ENCODE assay signal across 19 cellular contexts in the genomic region with DNA sequence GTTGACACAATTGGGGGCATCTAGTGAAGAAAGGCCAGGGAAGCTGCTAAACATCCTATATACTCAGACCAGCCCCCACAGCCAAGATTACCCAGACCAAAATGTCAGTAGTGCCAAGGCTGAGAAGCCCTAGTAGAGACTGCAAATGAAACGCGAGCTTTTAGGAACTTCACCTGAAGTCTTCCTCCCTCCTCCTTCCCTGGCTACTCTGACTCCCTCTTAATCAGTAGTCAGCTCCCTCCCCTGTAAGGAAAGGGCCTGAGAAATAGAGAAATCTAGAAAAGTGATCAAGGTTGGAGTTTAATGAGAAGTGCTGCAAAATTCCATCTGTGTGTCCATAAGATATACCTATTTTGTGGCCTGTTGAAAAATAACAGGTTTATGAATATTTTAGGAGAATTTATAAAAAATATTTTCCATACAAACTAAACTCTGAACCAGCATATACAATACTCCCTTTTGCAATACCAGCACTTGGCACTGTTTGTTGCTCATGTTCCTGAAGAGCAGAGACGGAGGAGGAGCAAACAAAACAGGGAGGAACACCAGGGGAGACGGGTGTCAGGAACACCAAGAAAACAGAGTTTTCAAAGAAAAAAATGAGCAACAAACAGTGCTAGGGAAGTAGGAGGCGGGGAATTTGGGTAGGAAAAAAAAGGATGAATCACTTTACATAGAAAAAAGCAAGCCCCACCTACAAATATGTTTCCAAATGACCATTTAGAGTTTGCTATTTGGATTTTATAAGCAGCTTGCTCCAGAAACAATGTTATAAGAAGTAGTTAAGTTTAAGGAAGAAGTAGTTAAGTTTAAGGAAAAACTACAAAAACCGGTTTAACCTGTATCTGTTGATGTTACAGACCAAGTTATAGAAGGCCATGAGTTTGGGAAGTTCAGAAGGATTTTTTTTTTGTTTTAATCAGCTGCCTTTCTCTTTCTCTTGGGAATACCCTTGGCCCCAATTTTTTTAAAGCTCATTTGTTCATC.
DNase-seq lines count a peak whose midpoint lies in the region; ATAC-seq, FAIRE-seq and TF ChIP-seq lines count a peak whose summit lies in the region.
"Had no signal": no experiment of that assay in that cellular context is flagged by ENCODE, and none has a peak within 500 bp of the region (broad histone marks: within the 10 kb centered on the region; RNA-seq: fewer than 3 reads in every experiment).

No MANE protein-coding gene starts in this region.

- in situ Hi-C loops in T47D (cut with HindIII; ENCODE audit: low pct_unique_long_range_greater_than_20kb, low sequenced_read_pairs), result no loop called here

- no peak for ATAC-seq in HG03460 (IDR thresholded peaks at IDR 0.05; ENCODE audit: unreplicated experiment)
- ATAC-seq: activated CD4-positive, alpha-beta T cell treated with anti-CD3 and anti-CD28 coated beads for 36 hours; effector memory CD8-positive, alpha-beta T cell; stimulated activated naive B cell treated with anti-CD40 and anti-IgM and Interleukin-4, amounts not matched to agents 10 μg/mL and 1 μg/mL and 100 μg/mL, for 72 hours had no signal

- FAIRE-seq in GM12891 (lab: Jason Lieb, UNC), result no peak

- TF ChIP-seq POLR2A in GM12891 (IDR thresholded peaks at IDR 0.05; ENCODE audit: low read depth, low read length), result no peak

- DNase-seq in SIG-M5 treated with dmso at 0.1 percent for 504 hours (lab: John Stamatoyannopoulos, UW; ENCODE audit: unreplicated experiment) (peak; percentile 29), SIG-M5 (lab: John Stamatoyannopoulos, UW) (no peak), T47D (ENCODE audit: low read depth in 1 of 2, low spot score in 1 of 2) (peak; percentile 14 to 58), iPS-NIHi7 (ENCODE audit: extremely low spot score) (peak; percentile 38), GM12891 (ENCODE audit: insufficient read length, low spot score) (no peak), SHP77 (lab: John Stamatoyannopoulos, UW) (no peak), dermis blood vessel endothelial cell (no peak)
- DNase-seq: 8988T; activated CD4-positive, alpha-beta T cell treated with anti-CD3 and anti-CD28 coated beads for 36 hours; activated effector memory CD4-positive, alpha-beta T cell treated with Interleukin-2 at 50 U/mL for 16 hours; amygdala; cerebellar nuclear complex; effector memory CD8-positive, alpha-beta T cell; hippocampal formation; NCI-H1048; NCI-H526 treated with DMSO at 0.1 percent for 48 hours; stimulated activated naive B cell treated with anti-CD40 and anti-IgM and Interleukin-4, amounts not matched to agents 10 μg/mL and 1 μg/mL and 100 μg/mL, for 72 hours; T-helper 9 cell had no signal

TF ChIP-seq in GM12891, 5 proteins besides CTCF, POLR2A, EP300 and RAD21:
- no peak for TF ChIP-seq PAX5 (IDR thresholded peaks at IDR 0.05; ENCODE audit: insufficient read depth, low read length, severe bottlenecking)
- no peak for TF ChIP-seq POLR2AphosphoS5 (IDR thresholded peaks at IDR 0.05; ENCODE audit: low read depth, low read length)
- no peak for TF ChIP-seq SPI1 (IDR thresholded peaks at IDR 0.05; ENCODE audit: low read depth, low read length)
- TF ChIP-seq POU2F2 (IDR thresholded peaks at IDR 0.05; ENCODE audit: low read depth, low read length), result no peak
- TF ChIP-seq TAF1 (IDR thresholded peaks at IDR 0.05; ENCODE audit: low read depth, low read length), result no peak

Comparison
In these comparisons a context has a peak if more than half of its experiments do, and no peak if none do; other contexts are left out.
1. DNase-seq: peak in SIG-M5 treated with dmso at 0.1 percent for 504 hours (single experiment), T47D (2 of 2) and iPS-NIHi7 (single experiment); none in SIG-M5 (single experiment), GM12891 (single experiment), SHP77 (0 of 2) and dermis blood vessel endothelial cell (single experiment).